In genomic region chr15:83655237-83655616, GRCh38 we compare ENCODE assay signal across 23 cellular contexts. TPM values are rescaled to one million over a fixed set of nuclear protein-coding genes. Genes with fewer than 3 reads are reported as not detected.
DNase-seq lines count a peak whose midpoint lies in the region; ATAC-seq and TF ChIP-seq lines count a peak whose summit lies in the region.
"Had no signal": no experiment of that assay in that cellular context is flagged by ENCODE, and none has a peak within 500 bp of the region (broad histone marks: within the 10 kb centered on the region; RNA-seq: fewer than 3 reads in every experiment).

No MANE protein-coding gene starts in this region.

- H3K27ac ChIP-seq in muscle layer of colon (ENCODE audit: low read depth, low read length) (peak overlapping the region; percentile 87), testis (no peak overlapping the region)
- H3K27ac ChIP-seq: breast epithelium, KMS-11, RWPE1 had no signal

- peaks cover 8% of the 10 kb centered on the region for H3K4me1 ChIP-seq in NT2/D1 (ENCODE audit: insufficient read depth, insufficient read length)
- peaks cover 37% of the 10 kb centered on the region for H3K4me1 ChIP-seq in muscle layer of colon (ENCODE audit: insufficient read depth, low read length)
- H3K4me1 ChIP-seq in testis, result no peaks in the 10 kb centered on the region
- H3K4me1 ChIP-seq: breast epithelium had no signal

- TF ChIP-seq POLR2A in testis (IDR thresholded peaks at IDR 0.05), result no peak

- H3K36me3 ChIP-seq in NT2/D1 (ENCODE audit: insufficient read depth, insufficient read length, low read length), result peaks cover 12% of the 10 kb centered on the region
- peaks cover 23% of the 10 kb centered on the region for H3K36me3 ChIP-seq in muscle layer of colon (ENCODE audit: insufficient read depth, low read length)
- H3K36me3 ChIP-seq in testis (ENCODE audit: low read depth, missing control alignments), result no peaks in the 10 kb centered on the region
- H3K36me3 ChIP-seq: breast epithelium had no signal

- DNase-seq in NT2/D1 (ENCODE audit: low read depth, low spot score) (no peak), epithelial cell of proximal tubule (ENCODE audit: low read depth) (no peak), testis (no peak), amygdala (lab: John Stamatoyannopoulos, UW) (no peak), NCI-H345 (lab: John Stamatoyannopoulos, UW) (no peak)
- DNase-seq: activated CD4-positive, alpha-beta T cell treated with anti-CD3 and anti-CD28 coated beads for 48 hours; activated naive CD4-positive, alpha-beta T cell treated with anti-CD3 and anti-CD28 coated beads, Interleukin-2, amount 10 ng/mL, durations not matched to agents 7 days and 5 days; CD8-positive, alpha-beta memory T cell; DMS79 treated with DMSO at 0.1 percent for 48 hours; dorsolateral prefrontal cortex; erythroblast; immature natural killer cell; naive thymus-derived CD4-positive, alpha-beta T cell; NCI-H187 treated with DMSO at 0.1 percent for 48 hours; NCI-H446; SW 1271 had no signal

- H3K27me3 ChIP-seq in NT2/D1 (ENCODE audit: insufficient read depth, insufficient read length) (peaks cover 34% of the 10 kb centered on the region), muscle layer of colon (ENCODE audit: control insufficient read depth in 1 of 2, insufficient read depth in 2 of 2, low read length in 2 of 2) (no peaks in the 10 kb centered on the region), testis (no peaks in the 10 kb centered on the region)

- no peak for TF ChIP-seq CTCF in epithelial cell of proximal tubule (conservative IDR thresholded peaks at IDR 0.05; ENCODE audit: low read depth, low read length)
- no peak for TF ChIP-seq CTCF in testis (IDR thresholded peaks at IDR 0.05)

- 65 to 69% methylated on average over 8 of the region's 8 CpGs for WGBS in testis, 2 donors

- intact Hi-C loops in testis (cut with DNase I; ENCODE audit: low total_unique reads), result no loop called here

- H3K9ac ChIP-seq in NT2/D1 (ENCODE audit: insufficient read length, low read depth) (peak overlapping the region; percentile 79), muscle layer of colon (ENCODE audit: low read length) (peak overlapping the region; percentile 58)
- H3K9ac ChIP-seq: KMS-11 had no signal

- ATAC-seq in GM18861 (IDR thresholded peaks at IDR 0.05; ENCODE audit: unreplicated experiment) (no peak), GM19023 (IDR thresholded peaks at IDR 0.05; ENCODE audit: unreplicated experiment) (no peak)
- ATAC-seq: naive thymus-derived CD4-positive, alpha-beta T cell; stimulated activated effector memory CD8-positive, alpha-beta T cell treated with anti-CD3 and anti-CD28 coated beads, Interleukin-12 subunit alpha, Interleukin-12 subunit beta, amount 100 ng/mL, for 72 hours had no signal

- H3K9me3 ChIP-seq in NT2/D1 (ENCODE audit: insufficient read depth, low read length) (no peaks in the 10 kb centered on the region; the same call in 1 of the 2 replicates), muscle layer of colon (ENCODE audit: low read length) (no peaks in the 10 kb centered on the region), testis (no peaks in the 10 kb centered on the region)
- H3K9me3 ChIP-seq: breast epithelium had no signal

- H3K4me3 ChIP-seq in NT2/D1 (ENCODE audit: insufficient read length, low read depth), result no peak overlapping the region
- H3K4me3 ChIP-seq in epithelial cell of proximal tubule (ENCODE audit: low read depth, low read length), result peak overlapping the region; percentile 59
- H3K4me3 ChIP-seq in muscle layer of colon (ENCODE audit: low read depth in 1 of 2, low read length in 2 of 2), result peak overlapping the region; percentile 84 to 88
- H3K4me3 ChIP-seq in testis, result peak overlapping the region; percentile 53 to 71

RNA-seq across cellular contexts. Expression of gene ADAMTSL3, which starts 1.3 kb away (rescaled TPM):
- total RNA-seq in epithelial cell of proximal tubule (0.58 and 0.65 TPM in 2 replicates), testis (10 to 100 TPM in 1 of 2 donors, 1 to 10 TPM in 1; 9.4 to 16.4 TPM)
- polyA plus RNA-seq in testis (ENCODE audit: insufficient read depth, low read depth, low replicate concordance), result 8.6 TPM
- total RNA-seq: CD8-positive, alpha-beta memory T cell; naive thymus-derived CD4-positive, alpha-beta T cell had no signal
- polyA plus RNA-seq: CD8-positive, alpha-beta memory T cell; immature natural killer cell; naive thymus-derived CD4-positive, alpha-beta T cell had no signal
